Comparison of ENCODE assay signal across 19 cellular contexts in the genomic region with DNA sequence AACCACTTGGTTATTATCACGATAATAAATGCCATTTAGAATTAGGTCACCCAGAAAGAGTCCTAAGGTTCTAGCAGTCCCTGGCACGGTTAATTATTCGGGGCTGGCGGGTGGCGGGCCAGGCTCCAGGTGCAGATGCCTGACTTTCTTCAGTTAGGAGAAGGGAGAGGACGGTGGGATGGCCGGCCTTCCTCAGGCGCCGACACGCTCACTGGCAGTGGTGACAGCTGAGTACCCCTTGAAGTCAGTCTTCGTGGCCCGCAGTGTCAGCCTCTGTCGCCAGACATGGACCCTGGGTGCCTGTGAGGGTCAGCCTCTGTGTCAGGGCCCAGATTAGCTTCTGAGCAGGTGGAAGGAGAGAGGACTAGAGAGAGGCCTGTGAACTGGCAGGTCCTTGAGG. TPM values are rescaled to one million over a fixed set of nuclear protein-coding genes. Genes with fewer than 3 reads are reported as not detected.
A peak's percentile ranks its signal among the peaks of the same experiment; 100 is the strongest.
DNase-seq lines count a peak whose midpoint lies in the region; ATAC-seq and TF ChIP-seq lines count a peak whose summit lies in the region.
"Had no signal": no experiment of that assay in that cellular context is flagged by ENCODE, and none has a peak within 500 bp of the region (broad histone marks: within the 10 kb centered on the region; RNA-seq: fewer than 3 reads in every experiment).

No MANE protein-coding gene starts in this region.

- H3K4me1 ChIP-seq in endodermal cell (ENCODE audit: control insufficient read depth, insufficient read depth, low read length) (no peaks in the 10 kb centered on the region), sigmoid colon (no peaks in the 10 kb centered on the region)

- no peak for ATAC-seq in HG03432 (IDR thresholded peaks at IDR 0.05; ENCODE audit: unreplicated experiment)
- ATAC-seq: HepG2, PC-3 had no signal

- H3K4me3 ChIP-seq in H7 (ENCODE audit: insufficient read depth, low read depth, low read length) (no peak overlapping the region), endodermal cell (ENCODE audit: low read length) (no peak overlapping the region), sigmoid colon (no peak overlapping the region)

- intact Hi-C loops in sigmoid colon (cut with DNase I): no loop called here

- H3K4me1 Mint-ChIP-seq in activated CD4-positive, alpha-beta T cell treated with anti-CD3 and anti-CD28 coated beads, Interleukin-2, amount 10 ng/mL, durations not matched to agents 7 days and 5 days: peaks cover 29% of the 10 kb centered on the region
- no peaks in the 10 kb centered on the region for H3K4me1 Mint-ChIP-seq in endodermal cell

- no peak for TF ChIP-seq EP300 in sigmoid colon (IDR thresholded peaks at IDR 0.05)

- no peak for TF ChIP-seq POLR2A in sigmoid colon (IDR thresholded peaks at IDR 0.05)

- no peaks in the 10 kb centered on the region for H3K27me3 ChIP-seq in H7 (ENCODE audit: control insufficient read depth, insufficient read depth, low read length)
- H3K27me3 ChIP-seq in endodermal cell (ENCODE audit: control insufficient read depth, insufficient read depth, low read length, poor library complexity, severe bottlenecking): no peaks in the 10 kb centered on the region
- H3K27me3 ChIP-seq in sigmoid colon: no peaks in the 10 kb centered on the region

- peaks cover 15% of the 10 kb centered on the region for H3K36me3 Mint-ChIP-seq in activated CD4-positive, alpha-beta T cell treated with anti-CD3 and anti-CD28 coated beads, Interleukin-2, amount 10 ng/mL, durations not matched to agents 7 days and 5 days (ENCODE audit: low read depth)
- no peaks in the 10 kb centered on the region for H3K36me3 Mint-ChIP-seq in endodermal cell (ENCODE audit: low read depth)
- H3K36me3 Mint-ChIP-seq: CD14-positive monocyte had no signal

- CTCF ChIA-PET in activated CD4-positive, alpha-beta T cell treated with anti-CD3 and anti-CD28 coated beads, Interleukin-2, amount 10 ng/mL, durations not matched to agents 7 days and 5 days (lab: Charles Lee): no interaction called here

- no peaks in the 10 kb centered on the region for H3K36me3 ChIP-seq in H7 (replicated peaks; ENCODE audit: control insufficient read depth, insufficient read depth, low read length)
- no peaks in the 10 kb centered on the region for H3K36me3 ChIP-seq in endodermal cell (ENCODE audit: control insufficient read depth, insufficient read depth, low read length)
- H3K36me3 ChIP-seq in sigmoid colon: no peaks in the 10 kb centered on the region

- H3K9ac ChIP-seq in endodermal cell (ENCODE audit: extremely low read depth, low read length, poor library complexity, severe bottlenecking): no peak overlapping the region
- H3K9ac ChIP-seq: KMS-11 had no signal

- no peak overlapping the region for H3K4me3 Mint-ChIP-seq in activated CD4-positive, alpha-beta T cell treated with anti-CD3 and anti-CD28 coated beads, Interleukin-2, amount 10 ng/mL, durations not matched to agents 7 days and 5 days
- no peak overlapping the region for H3K4me3 Mint-ChIP-seq in endodermal cell
- H3K4me3 Mint-ChIP-seq: CD14-positive monocyte had no signal

- H3K9me3 Mint-ChIP-seq in activated CD4-positive, alpha-beta T cell treated with anti-CD3 and anti-CD28 coated beads, Interleukin-2, amount 10 ng/mL, durations not matched to agents 7 days and 5 days: no peaks in the 10 kb centered on the region
- no peaks in the 10 kb centered on the region for H3K9me3 Mint-ChIP-seq in endodermal cell

- WGBS in endodermal cell (ENCODE audit: insufficient coverage in 1 of 2, insufficient read length in 1 of 2), 2 experiments: 91 to 93% methylated on average over 12 to 13 of the region's 13 CpGs
- 94 to 95% methylated on average over 13 of the region's 13 CpGs for WGBS in sigmoid colon, 2 donors

- H3K27me3 Mint-ChIP-seq in activated CD4-positive, alpha-beta T cell treated with anti-CD3 and anti-CD28 coated beads, Interleukin-2, amount 10 ng/mL, durations not matched to agents 7 days and 5 days: no peaks in the 10 kb centered on the region
- no peaks in the 10 kb centered on the region for H3K27me3 Mint-ChIP-seq in endodermal cell (ENCODE audit: insufficient read depth)

- POLR2A ChIA-PET in activated CD4-positive, alpha-beta T cell treated with anti-CD3 and anti-CD28 coated beads, Interleukin-2, amount 10 ng/mL, durations not matched to agents 7 days and 5 days (lab: Charles Lee): no interaction called here

- no peak for TF ChIP-seq CTCF in endodermal cell (conservative IDR thresholded peaks at IDR 0.05)
- TF ChIP-seq CTCF in sigmoid colon (IDR thresholded peaks at IDR 0.05): no peak

- no peak for DNase-seq in activated CD4-positive, alpha-beta T cell treated with anti-CD3 and anti-CD28 coated beads, Interleukin-2, amount 10 ng/mL, durations not matched to agents 7 days and 5 days
- DNase-seq in activated CD4-positive, alpha-beta T cell treated with anti-CD3 and anti-CD28 coated beads for 4 hours: no peak
- DNase-seq in H7: peak; percentile 46
- DNase-seq in endodermal cell: peak; percentile 30
- peak; percentile 54 for DNase-seq in sigmoid colon
- DNase-seq in SKM-1 (lab: John Stamatoyannopoulos, UW; ENCODE audit: unreplicated experiment): no peak
- no peak for DNase-seq in cerebellar nuclear complex (lab: John Stamatoyannopoulos, UW)
- DNase-seq: COR-L47, DMS53, NCI-H1092 treated with DMSO at 0.1 percent for 48 hours, NCI-H1694, NCI-H2107, NCI-H345, NCI-H69, PC-3 had no signal

- peak overlapping the region; percentile 21 for H3K27ac Mint-ChIP-seq in activated CD4-positive, alpha-beta T cell treated with anti-CD3 and anti-CD28 coated beads, Interleukin-2, amount 10 ng/mL, durations not matched to agents 7 days and 5 days
- H3K27ac Mint-ChIP-seq in endodermal cell: no peak overlapping the region

- no peak overlapping the region for H3K27ac ChIP-seq in endodermal cell (ENCODE audit: low read depth, low read length)
- no peak overlapping the region for H3K27ac ChIP-seq in sigmoid colon
- H3K27ac ChIP-seq: KMS-11 had no signal

- H3K9me3 ChIP-seq in endodermal cell (ENCODE audit: control insufficient read depth, low read length) (no peaks in the 10 kb centered on the region), sigmoid colon (no peaks in the 10 kb centered on the region)

RNA-seq across cellular contexts. Expression of a gene that starts 21.1 kb away (rescaled TPM):
- total RNA-seq in activated CD4-positive, alpha-beta T cell treated with anti-CD3 and anti-CD28 coated beads, Interleukin-2, amount 10 ng/mL, durations not matched to agents 7 days and 5 days: 10 to 100 TPM; 65.5 to 79.0 TPM
- 20.5 and 24.1 TPM in 2 replicates for total RNA-seq in H7 (2014; rRNA removed; shearing (Covaris generic))
- 10 to 100 TPM; 38.6 to 53.7 TPM for total RNA-seq in endodermal cell
- polyA plus RNA-seq in endodermal cell (2013, experiment 1 of 2): 41.4 TPM
- 38.3 TPM for polyA plus RNA-seq in endodermal cell (2013, experiment 2 of 2)
- 10 to 100 TPM; 45.7 to 68.7 (median 48.5) TPM for total RNA-seq in sigmoid colon
- polyA plus RNA-seq in sigmoid colon: 10 to 100 TPM; 18.6 to 60.9 (median 36.1) TPM

Comparison
In these comparisons a context has a peak if more than half of its experiments do, and no peak if none do; other contexts are left out.
1. DNase-seq: peak in H7 (single experiment), endodermal cell (single experiment) and sigmoid colon (single experiment); none in activated CD4-positive, alpha-beta T cell treated with anti-CD3 and anti-CD28 coated beads, Interleukin-2, amount 10 ng/mL, durations not matched to agents 7 days and 5 days (single experiment), activated CD4-positive, alpha-beta T cell treated with anti-CD3 and anti-CD28 coated beads for 4 hours (0 of 2), SKM-1 (single experiment) and cerebellar nuclear complex (0 of 2).